ENCODE assay signal across 9 cellular contexts in genomic region chr2:11498543-11499034, GRCh38. TPM values are rescaled to one million over a fixed set of nuclear protein-coding genes. Genes with fewer than 3 reads are reported as not detected.
DNase-seq lines count a peak whose midpoint lies in the region; ATAC-seq and TF ChIP-seq lines count a peak whose summit lies in the region.
"Had no signal": no experiment of that assay in that cellular context is flagged by ENCODE, and none has a peak within 500 bp of the region (broad histone marks: within the 10 kb centered on the region; RNA-seq: fewer than 3 reads in every experiment).

No MANE protein-coding gene starts in this region.

- H3K4me2 ChIP-seq in PC-3 (ENCODE audit: low read length) (peak overlapping the region; percentile 14; the same call in 1 of the 2 replicates), hepatocyte (peak overlapping the region; percentile 18)

- no peaks in the 10 kb centered on the region for H3K36me3 ChIP-seq in PC-3 (ENCODE audit: low read depth, low read length)
- H3K36me3 ChIP-seq in hepatocyte (replicated peaks; ENCODE audit: insufficient read depth, low read depth), result no peaks in the 10 kb centered on the region
- no peaks in the 10 kb centered on the region for H3K36me3 ChIP-seq in testis (ENCODE audit: low read depth, missing control alignments)

- WGBS in hepatocyte (ENCODE audit: low lambda C conversion rate, missing lambda C conversion rate), result 49% methylated on average over 9 of the region's 9 CpGs
- 20 to 34% methylated on average over 9 of the region's 9 CpGs for WGBS in testis, 2 donors

- H3K4me3 ChIP-seq in PC-3 (ENCODE audit: low read length) (no peak overlapping the region), hepatocyte (no peak overlapping the region), testis (no peak overlapping the region)
- H3K4me3 ChIP-seq: skin epidermis had no signal

- CTCF ChIA-PET in PC-3 (lab: Charles Lee), result no interaction called here
- CTCF ChIA-PET in activated naive CD4-positive, alpha-beta T cell treated with anti-CD3 and anti-CD28 coated beads for 36 hours (lab: Charles Lee), result no interaction called here

- no peaks in the 10 kb centered on the region for H3F3A ChIP-seq in PC-3 (ENCODE audit: low read length, unreplicated experiment)

- peak; percentile 76 for ATAC-seq in GM18861 (IDR thresholded peaks at IDR 0.05; ENCODE audit: unreplicated experiment)
- peak; percentile 95 for ATAC-seq in HG02798 (IDR thresholded peaks at IDR 0.05; ENCODE audit: poor library complexity, unreplicated experiment)
- peak; percentile 67 for ATAC-seq in PC-3

- POLR2A ChIA-PET in PC-3 (lab: Charles Lee; ENCODE audit: unreplicated experiment), result interaction anchor here (0.6 kb wide), 1 partner anchor 23 kb away, joined by 5 read pairs; no protein-coding TSS in a partner anchor

- H3K9me3 ChIP-seq in PC-3 (ENCODE audit: low read length), result no peaks in the 10 kb centered on the region
- H3K9me3 ChIP-seq in hepatocyte (ENCODE audit: low read depth), result no peaks in the 10 kb centered on the region
- H3K9me3 ChIP-seq in testis, result no peaks in the 10 kb centered on the region

- H3K9me3 Mint-ChIP-seq in chondrocyte (ENCODE audit: low read depth), result peaks cover 9% of the 10 kb centered on the region
- H3K9me3 Mint-ChIP-seq in activated naive CD4-positive, alpha-beta T cell treated with anti-CD3 and anti-CD28 coated beads for 36 hours, result no peaks in the 10 kb centered on the region

- H4K20me1 ChIP-seq in PC-3 (ENCODE audit: low read length) (no peaks in the 10 kb centered on the region), hepatocyte (ENCODE audit: insufficient read depth, poor library complexity, severe bottlenecking) (no peaks in the 10 kb centered on the region)

- no peak for TF ChIP-seq POLR2A in testis (IDR thresholded peaks at IDR 0.05)

- H3K79me2 ChIP-seq in PC-3 (ENCODE audit: low read length) (no peaks in the 10 kb centered on the region), hepatocyte (peaks cover 10% of the 10 kb centered on the region)

- H3K4me1 ChIP-seq in PC-3 (ENCODE audit: insufficient read depth, low read length) (peaks cover 4% of the 10 kb centered on the region; the same call in 1 of the 2 replicates), hepatocyte (ENCODE audit: insufficient read depth) (peaks cover 15% of the 10 kb centered on the region), testis (peaks cover 52% of the 10 kb centered on the region)

- H3K27me3 ChIP-seq in PC-3 (ENCODE audit: low read length), result no peaks in the 10 kb centered on the region
- H3K27me3 ChIP-seq in hepatocyte, result no peaks in the 10 kb centered on the region
- H3K27me3 ChIP-seq in testis, result no peaks in the 10 kb centered on the region

- H3K36me3 Mint-ChIP-seq in chondrocyte (ENCODE audit: low read depth), result peaks cover 2% of the 10 kb centered on the region
- no peaks in the 10 kb centered on the region for H3K36me3 Mint-ChIP-seq in activated naive CD4-positive, alpha-beta T cell treated with anti-CD3 and anti-CD28 coated beads for 36 hours (ENCODE audit: low read depth)

- no peak overlapping the region for H3K27ac ChIP-seq in PC-3 (ENCODE audit: low read length)
- H3K27ac ChIP-seq in hepatocyte, result peak overlapping the region; percentile 12
- peak overlapping the region; percentile 75 to 79 for H3K27ac ChIP-seq in testis

- H3K9me2 ChIP-seq in PC-3 (replicated peaks; ENCODE audit: low read length) (no peaks in the 10 kb centered on the region), hepatocyte (replicated peaks; ENCODE audit: insufficient read depth) (no peaks in the 10 kb centered on the region)

- H3K4me1 Mint-ChIP-seq in chondrocyte (ENCODE audit: low read depth), result peaks cover 20% of the 10 kb centered on the region
- no peaks in the 10 kb centered on the region for H3K4me1 Mint-ChIP-seq in activated naive CD4-positive, alpha-beta T cell treated with anti-CD3 and anti-CD28 coated beads for 36 hours (ENCODE audit: low read depth)

- intact Hi-C loops in PC-3 (cut with micrococcal nuclease), result no loop called here
- intact Hi-C loops in testis (cut with DNase I; ENCODE audit: low total_unique reads), result no loop called here
- intact Hi-C loops in activated naive CD4-positive, alpha-beta T cell treated with anti-CD3 and anti-CD28 coated beads for 36 hours (cut with micrococcal nuclease), result no loop called here

- H3K27me3 Mint-ChIP-seq in chondrocyte (ENCODE audit: low read depth), result peaks cover 8% of the 10 kb centered on the region
- peaks cover 10% of the 10 kb centered on the region for H3K27me3 Mint-ChIP-seq in activated naive CD4-positive, alpha-beta T cell treated with anti-CD3 and anti-CD28 coated beads for 36 hours (ENCODE audit: low read depth)

- BruUV-seq in PC-3 (replicated peaks; lab: Mats Ljungman, UMichigan), result no TSS peak

- H2AFZ ChIP-seq in PC-3 (ENCODE audit: low read length) (no peak overlapping the region), hepatocyte (no peak overlapping the region)

- no peak overlapping the region for H3K27ac Mint-ChIP-seq in chondrocyte (ENCODE audit: unreplicated experiment)
- no peak overlapping the region for H3K27ac Mint-ChIP-seq in activated naive CD4-positive, alpha-beta T cell treated with anti-CD3 and anti-CD28 coated beads for 36 hours

- TF ChIP-seq CTCF in PC-3 (conservative IDR thresholded peaks at IDR 0.05; ENCODE audit: low read depth, low read length) (no peak), hepatocyte (IDR thresholded peaks at IDR 0.05; ENCODE audit: poor library complexity) (no peak), testis (IDR thresholded peaks at IDR 0.05) (no peak), chondrocyte (IDR thresholded peaks at IDR 0.05) (no peak)

- H3K9ac ChIP-seq in PC-3 (ENCODE audit: low read length), result no peak overlapping the region

- DNase-seq in PC-3, result peak; percentile 37
- peak; percentile 19 for DNase-seq in hepatocyte (ENCODE audit: low spot score)
- DNase-seq in testis, result peak; percentile 96
- no peak for DNase-seq in chondrocyte (ENCODE audit: low spot score)
- DNase-seq in activated naive CD4-positive, alpha-beta T cell treated with anti-CD3 and anti-CD28 coated beads for 36 hours, result no peak
- DNase-seq in NCI-H1105 treated with DMSO at 0.1 percent for 48 hours (lab: John Stamatoyannopoulos, UW), result no peak

- no peak overlapping the region for H3K4me3 Mint-ChIP-seq in chondrocyte (ENCODE audit: unreplicated experiment)
- H3K4me3 Mint-ChIP-seq in activated naive CD4-positive, alpha-beta T cell treated with anti-CD3 and anti-CD28 coated beads for 36 hours, result no peak overlapping the region

RNA-seq across cellular contexts. Expression of gene E2F6, which starts 32.6 kb away (rescaled TPM):
- total RNA-seq in PC-3 (2014; rRNA removed) (26.8 and 27.1 TPM in 2 replicates), hepatocyte (18.3 and 23.1 TPM in 2 replicates), testis (10 to 100 TPM; 15.7 to 24.3 TPM), chondrocyte (14.2 to 17.7 TPM (median 15.1 TPM) in 3 replicates)
- polyA plus RNA-seq in hepatocyte (13.8 and 24.6 TPM in 2 replicates), testis (ENCODE audit: insufficient read depth, low read depth, low replicate concordance) (20.2 TPM)
- 1 to 10 TPM; 8.7 to 9.4 TPM for total RNA-seq in activated naive CD4-positive, alpha-beta T cell treated with anti-CD3 and anti-CD28 coated beads for 36 hours

RNA-seq across cellular contexts. Expression of gene GREB1, which starts 35.3 kb away (rescaled TPM):
- 0.29 and 0.62 TPM in 2 replicates for total RNA-seq in PC-3 (2014; rRNA removed)
- 4.0 and 5.7 TPM in 2 replicates for total RNA-seq in hepatocyte
- polyA plus RNA-seq in hepatocyte, result 3.3 and 6.4 TPM in 2 replicates
- total RNA-seq in testis, result 100 to 1,000 TPM in 1 of 2 donors, 10 to 100 TPM in 1; 91.0 to 136 TPM
- polyA plus RNA-seq in testis (ENCODE audit: insufficient read depth, low read depth, low replicate concordance), result 29.8 TPM
- 0.52 to 2.2 TPM (median 1.6 TPM) in 3 replicates for total RNA-seq in chondrocyte
- total RNA-seq in activated naive CD4-positive, alpha-beta T cell treated with anti-CD3 and anti-CD28 coated beads for 36 hours, result under 1 TPM; 0.38 to 0.42 TPM

Comparison
In these comparisons a context has a peak if more than half of its experiments do, and no peak if none do; other contexts are left out.
1. DNase-seq: peak in PC-3 (single experiment), hepatocyte (single experiment) and testis (single experiment); none in chondrocyte (single experiment), activated naive CD4-positive, alpha-beta T cell treated with anti-CD3 and anti-CD28 coated beads for 36 hours (single experiment) and NCI-H1105 treated with DMSO at 0.1 percent for 48 hours (single experiment).
2. RNA of gene GREB1, which starts 35.3 kb away (total RNA-seq): 91.0 to 136 TPM in testis; 4.0 to 5.7 TPM in hepatocyte, 0.29 to 0.62 TPM in PC-3, 0.52 to 2.2 TPM in chondrocyte and 0.38 to 0.42 TPM in activated naive CD4-positive, alpha-beta T cell treated with anti-CD3 and anti-CD28 coated beads for 36 hours; every median in the first group is over 10 times any median in the second.
3. Peak in every context shown above with its lines, with median percentiles within 50 percentile points of each other: ATAC-seq.